Comparison of ENCODE assay signal across 9 cellular contexts in genomic region chrX:119694601-119695534, GRCh38. TPM values are rescaled to one million over a fixed set of nuclear protein-coding genes. Genes with fewer than 3 reads are reported as not detected.
DNase-seq lines count a peak whose midpoint lies in the region; ATAC-seq and TF ChIP-seq lines count a peak whose summit lies in the region.
"Had no signal": no experiment of that assay in that cellular context is flagged by ENCODE, and none has a peak within 500 bp of the region (broad histone marks: within the 10 kb centered on the region; RNA-seq: fewer than 3 reads in every experiment).

No MANE protein-coding gene starts in this region.

- H3K23ac ChIP-seq in H9 (ENCODE audit: insufficient read length, low read depth, low read length) = no peak overlapping the region

- H2BK20ac ChIP-seq in H9 (ENCODE audit: low read depth, low read length, poor library complexity, severe bottlenecking) = no peak overlapping the region

- H3K9me3 ChIP-seq in H9 (ENCODE audit: control insufficient read depth, low read depth, low read length) = peaks cover 28% of the 10 kb centered on the region

- H3K56ac ChIP-seq in H9 (ENCODE audit: insufficient read length, low read depth, low read length) = no peak overlapping the region

- DNase-seq in DMS53 treated with DMSO at 0.1 percent for 48 hours (lab: John Stamatoyannopoulos, UW; ENCODE audit: unreplicated experiment) (peak; percentile 0), H9 (peak; percentile 60), astrocyte of the cerebellum (ENCODE audit: low read depth) (no peak), nephron progenitor cell (no peak), NCI-H1092 (lab: John Stamatoyannopoulos, UW) (no peak), SKM-1 treated with dmso at 0.1 percent for 144 hours (lab: John Stamatoyannopoulos, UW; ENCODE audit: unreplicated experiment) (no peak)
- DNase-seq in stimulated activated CD4-positive, alpha-beta T cell treated with anti-CD3 and anti-CD28 coated beads, Interleukin-2, amount 100 ng/mL, for 48 hours = no peak
- DNase-seq: NCI-H526 treated with DMSO at 0.1 percent for 48 hours had no signal

- H2BK15ac ChIP-seq in H9 (ENCODE audit: low read depth, low read length) = no peak overlapping the region

- no CpG with 5 or more reads among the region's 39 CpGs for WGBS in H9 (ENCODE audit: extremely low coverage, insufficient read length, low lambda C conversion rate)

- no peak overlapping the region for H3K4ac ChIP-seq in H9 (ENCODE audit: low read depth, low read length)

- no peak overlapping the region for H3K14ac ChIP-seq in H9 (ENCODE audit: insufficient read depth, low read length)

- H3T11ph ChIP-seq in H9 (ENCODE audit: low read length) = no peak overlapping the region

- H3K27ac Mint-ChIP-seq in H9 (peak overlapping the region in 1 of 3 experiments; percentile 32; a peak in 3 of 7 replicates), nephron progenitor cell (peak overlapping the region; percentile 53)

- in situ Hi-C loops in astrocyte of the cerebellum (cut with HindIII; ENCODE audit: low sequenced_read_pairs) = no loop called here

- H2AK5ac ChIP-seq in H9 (ENCODE audit: insufficient read length, low read length) = no peak overlapping the region

- H3K27me3 Mint-ChIP-seq in H9 (ENCODE audit: low read depth) = peaks cover 31% of the 10 kb centered on the region
- H3K27me3 Mint-ChIP-seq in nephron progenitor cell (ENCODE audit: low read depth, poor library complexity) = peaks cover 9% of the 10 kb centered on the region

- H4K91ac ChIP-seq in H9 (ENCODE audit: insufficient read length, low read depth, low read length) = no peak overlapping the region

- no peaks in the 10 kb centered on the region; the same call in 1 of the 2 replicates for H3K79me2 ChIP-seq in H9 (ENCODE audit: insufficient read depth, low read length)

- no peak overlapping the region for H4K5ac ChIP-seq in H9 (ENCODE audit: insufficient read length, low read depth, low read length)

- no peaks in the 10 kb centered on the region; the same call in 1 of the 2 replicates for H3K27me3 ChIP-seq in H9 (ENCODE audit: insufficient read depth, low read length)

- H3K4me1 ChIP-seq in H9 (ENCODE audit: insufficient read depth, low read length) = peaks cover 7% of the 10 kb centered on the region; the same call in 1 of the 2 replicates

- no peak overlapping the region for H3K18ac ChIP-seq in H9 (ENCODE audit: insufficient read length, low read depth, low read length)

- no peak for ATAC-seq in HG02840 (IDR thresholded peaks at IDR 0.05; ENCODE audit: low FRiP score, unreplicated experiment)

- H3K23me2 ChIP-seq in H9 (ENCODE audit: insufficient read length, low read depth, low read length, poor library complexity, severe bottlenecking) = peaks cover 22% of the 10 kb centered on the region

- no peak overlapping the region for H4K8ac ChIP-seq in H9 (replicated peaks; ENCODE audit: insufficient read length, low read depth, low read length)

- no peak overlapping the region for H2AFZ ChIP-seq in H9 (ENCODE audit: low read length)

- no peak for TF ChIP-seq CTCF in H9 (conservative IDR thresholded peaks at IDR 0.05)
- peak; percentile 3 for TF ChIP-seq CTCF in astrocyte of the cerebellum (IDR thresholded peaks at IDR 0.05; ENCODE audit: low read depth, low read length, missing control alignments)
- TF ChIP-seq CTCF in nephron progenitor cell (IDR thresholded peaks at IDR 0.05) = no peak

- H3K4me2 ChIP-seq in H9 (ENCODE audit: insufficient read depth, insufficient read length, low read length) = peak overlapping the region; percentile 87

- no peak overlapping the region for H2BK120ac ChIP-seq in H9 (ENCODE audit: low read depth, low read length, poor library complexity, severe bottlenecking)

- H3K9me3 Mint-ChIP-seq in H9 = peaks cover 71 to 80% of the 10 kb centered on the region in 2 experiments
- peaks cover 66% of the 10 kb centered on the region for H3K9me3 Mint-ChIP-seq in nephron progenitor cell

- no peak overlapping the region for H3K9ac ChIP-seq in H9 (ENCODE audit: extremely low read depth, insufficient read length, low read length)

- H3K4me3 Mint-ChIP-seq in H9 = peak overlapping the region; percentile 84 to 85; a peak in 4 of 5 replicates
- peak overlapping the region; percentile 84 for H3K4me3 Mint-ChIP-seq in nephron progenitor cell

- H2BK12ac ChIP-seq in H9 (ENCODE audit: insufficient read length, low read depth, low read length) = no peak overlapping the region

- H3K4me3 ChIP-seq in astrocyte of the cerebellum (ENCODE audit: low read depth, low read length) = no peak overlapping the region

- H3K36me3 Mint-ChIP-seq in H9 (ENCODE audit: insufficient read depth in 1 of 3, low read depth in 3 of 3) (peaks cover 0 to 15% (median 8%) of the 10 kb centered on the region in 3 experiments; a peak in 5 of 7 replicates), nephron progenitor cell (ENCODE audit: low read depth) (peaks cover 4% of the 10 kb centered on the region)

- H4K20me1 ChIP-seq in H9 (ENCODE audit: control insufficient read depth, insufficient read depth, insufficient read length) = no peaks in the 10 kb centered on the region

- H3K79me1 ChIP-seq in H9 (ENCODE audit: insufficient read depth, low read depth, low read length, poor library complexity, severe bottlenecking) = no peaks in the 10 kb centered on the region

- H3K4me1 Mint-ChIP-seq in H9 (peaks cover 33 to 58% of the 10 kb centered on the region in 2 experiments), nephron progenitor cell (peaks cover 50% of the 10 kb centered on the region)

- no peak overlapping the region for H2BK5ac ChIP-seq in H9 (ENCODE audit: insufficient read length, low read length)

- no peak overlapping the region for H3K27ac ChIP-seq in H9 (ENCODE audit: insufficient read length, low read depth, low read length)

RNA-seq across cellular contexts. Expression of gene SEPTIN6, which starts 1.9 kb away (rescaled TPM):
- total RNA-seq in H9 (2021) = 22.9 and 23.1 TPM in 2 replicates

Comparison
In these comparisons a context has a peak if more than half of its experiments do, and no peak if none do; other contexts are left out.
1. DNase-seq: peak in DMS53 treated with DMSO at 0.1 percent for 48 hours (single experiment) and H9 (single experiment); none in astrocyte of the cerebellum (single experiment), nephron progenitor cell (single experiment), NCI-H1092 (single experiment), SKM-1 treated with dmso at 0.1 percent for 144 hours (single experiment) and stimulated activated CD4-positive, alpha-beta T cell treated with anti-CD3 and anti-CD28 coated beads, Interleukin-2, amount 100 ng/mL, for 48 hours (0 of 2).